In genomic region chr10:113473851-113474250, GRCh38 we compare ENCODE assay signal across 20 cellular contexts.
DNase-seq lines count a peak whose midpoint lies in the region; ATAC-seq and TF ChIP-seq lines count a peak whose summit lies in the region.
"Had no signal": no experiment of that assay in that cellular context is flagged by ENCODE, and none has a peak within 500 bp of the region (broad histone marks: within the 10 kb centered on the region; RNA-seq: fewer than 3 reads in every experiment).

No MANE protein-coding gene starts in this region.

- POLR2A ChIA-PET in PC-3 (lab: Charles Lee; ENCODE audit: unreplicated experiment): no interaction called here

- BruUV-seq in PC-3 (replicated peaks; lab: Mats Ljungman, UMichigan): no TSS peak

- H3K4me1 ChIP-seq in PC-3 (ENCODE audit: insufficient read depth, low read length): peaks cover 21% of the 10 kb centered on the region
- H3K4me1 ChIP-seq in endodermal cell (ENCODE audit: control insufficient read depth, insufficient read depth, low read length): no peaks in the 10 kb centered on the region
- peaks cover 0 to 60% (median 39%) of the 10 kb centered on the region in 4 donors for H3K4me1 ChIP-seq in tibial artery
- H3K4me1 ChIP-seq in testis: peaks cover 10% of the 10 kb centered on the region
- H3K4me1 ChIP-seq: BE2C had no signal

- no peaks in the 10 kb centered on the region for H3K9me3 ChIP-seq in PC-3 (ENCODE audit: low read length)
- H3K9me3 ChIP-seq in endodermal cell (ENCODE audit: control insufficient read depth, low read length): peaks cover 31% of the 10 kb centered on the region
- peaks cover 0 to under 1% (median 0%) of the 10 kb centered on the region in 3 donors for H3K9me3 ChIP-seq in tibial artery
- H3K9me3 ChIP-seq in testis: no peaks in the 10 kb centered on the region
- H3K9me3 ChIP-seq: BE2C had no signal

- CTCF ChIA-PET in PC-3 (lab: Charles Lee): no interaction called here

- no peaks in the 10 kb centered on the region for H3K79me2 ChIP-seq in PC-3 (ENCODE audit: low read length)

- TF ChIP-seq POLR2A in testis (IDR thresholded peaks at IDR 0.05): no peak

- H3K4me3 Mint-ChIP-seq in endodermal cell: no peak overlapping the region
- no peak overlapping the region for H3K4me3 Mint-ChIP-seq in activated CD4-positive, alpha-beta T cell treated with anti-CD3 and anti-CD28 coated beads, Interleukin-2, amount 10 ng/mL, durations not matched to agents 24 days and 14 days
- H3K4me3 Mint-ChIP-seq: activated CD4-positive, alpha-beta T cell treated with anti-CD3 and anti-CD28 coated beads, Interleukin-2, amount 10 ng/mL, durations not matched to agents 7 days and 5 days; effector memory CD8-positive, alpha-beta T cell; IgD-negative memory B cell had no signal

- H3K36me3 Mint-ChIP-seq in endodermal cell (ENCODE audit: low read depth): peaks cover 4% of the 10 kb centered on the region
- no peaks in the 10 kb centered on the region for H3K36me3 Mint-ChIP-seq in activated CD4-positive, alpha-beta T cell treated with anti-CD3 and anti-CD28 coated beads, Interleukin-2, amount 10 ng/mL, durations not matched to agents 24 days and 14 days (ENCODE audit: low read depth)
- H3K36me3 Mint-ChIP-seq: IgD-negative memory B cell had no signal

- no peaks in the 10 kb centered on the region for H3F3A ChIP-seq in PC-3 (ENCODE audit: low read length, unreplicated experiment)

- H3K4me1 Mint-ChIP-seq in endodermal cell: peaks cover 28% of the 10 kb centered on the region
- H3K4me1 Mint-ChIP-seq in activated CD4-positive, alpha-beta T cell treated with anti-CD3 and anti-CD28 coated beads, Interleukin-2, amount 10 ng/mL, durations not matched to agents 24 days and 14 days: no peaks in the 10 kb centered on the region
- H3K4me1 Mint-ChIP-seq: activated CD4-positive, alpha-beta T cell treated with anti-CD3 and anti-CD28 coated beads, Interleukin-2, amount 10 ng/mL, durations not matched to agents 7 days and 5 days had no signal

- no peaks in the 10 kb centered on the region for H4K20me1 ChIP-seq in PC-3 (ENCODE audit: low read length)

- H3K4me2 ChIP-seq in PC-3 (ENCODE audit: low read length): peak overlapping the region; percentile 6; the same call in 1 of the 2 replicates

- H3K9ac ChIP-seq in PC-3 (ENCODE audit: low read length): no peak overlapping the region
- H3K9ac ChIP-seq in endodermal cell (ENCODE audit: extremely low read depth, low read length, poor library complexity, severe bottlenecking): no peak overlapping the region

- H3K36me3 ChIP-seq in PC-3 (ENCODE audit: low read depth, low read length): no peaks in the 10 kb centered on the region
- no peaks in the 10 kb centered on the region for H3K36me3 ChIP-seq in endodermal cell (ENCODE audit: control insufficient read depth, insufficient read depth, low read length)
- no peaks in the 10 kb centered on the region for H3K36me3 ChIP-seq in tibial artery
- H3K36me3 ChIP-seq in testis (ENCODE audit: low read depth, missing control alignments): no peaks in the 10 kb centered on the region
- H3K36me3 ChIP-seq: BE2C, left ventricle myocardium inferior had no signal

- peak; percentile 29 for DNase-seq in Daoy (ENCODE audit: low read depth)
- peak; percentile 46 for DNase-seq in PC-3
- DNase-seq in endodermal cell: no peak
- no peak for DNase-seq in tibial artery
- no peak for DNase-seq in testis
- no peak for DNase-seq in activated CD4-positive, alpha-beta T cell treated with anti-CD3 and anti-CD28 coated beads, Interleukin-2, amount 10 ng/mL, durations not matched to agents 24 days and 14 days
- no peak for DNase-seq in pons (ENCODE audit: low spot score)
- DNase-seq in SK-N-DZ (ENCODE audit: low spot score): no peak
- DNase-seq: activated CD4-positive, alpha-beta T cell treated with anti-CD3 and anti-CD28 coated beads, Interleukin-2, amount 10 ng/mL, durations not matched to agents 7 days and 5 days; activated gamma-delta T cell treated with Interleukin-2 at 50 U/mL for 16 hours; amniotic stem cell; BE2C; effector memory CD8-positive, alpha-beta T cell; head of caudate nucleus; left ventricle myocardium inferior; mucosa of descending colon; NCI-H2029 treated with DMSO at 0.1 percent for 48 hours; NCI-H446; stimulated activated CD4-positive, alpha-beta T cell treated with anti-CD3 and anti-CD28 coated beads, Interleukin-12 subunit alpha, Interleukin-12 subunit beta, amount 100 ng/mL, for 4 hours had no signal

- intact Hi-C loops in PC-3 (cut with micrococcal nuclease): loop anchor here (2.0 to 5.0 kb wide), 2 partner anchors 38 to 47 kb away; no protein-coding TSS in a partner anchor
- intact Hi-C loops in tibial artery (cut with DNase I; ENCODE audit: low total_unique reads): no loop called here
- intact Hi-C loops in testis (cut with DNase I; ENCODE audit: low total_unique reads): no loop called here
- intact Hi-C loops in activated CD4-positive, alpha-beta T cell treated with anti-CD3 and anti-CD28 coated beads, Interleukin-2, amount 10 ng/mL, durations not matched to agents 24 days and 14 days (cut with micrococcal nuclease): no loop called here

- no peak overlapping the region for H3K4me3 ChIP-seq in PC-3 (ENCODE audit: low read length)
- H3K4me3 ChIP-seq in endodermal cell (ENCODE audit: low read length): peak overlapping the region; percentile 56
- H3K4me3 ChIP-seq in tibial artery: no peak overlapping the region
- H3K4me3 ChIP-seq in testis: no peak overlapping the region
- H3K4me3 ChIP-seq: left ventricle myocardium inferior, mucosa of descending colon had no signal

- no peak overlapping the region for H3K27ac Mint-ChIP-seq in endodermal cell
- no peak overlapping the region for H3K27ac Mint-ChIP-seq in activated CD4-positive, alpha-beta T cell treated with anti-CD3 and anti-CD28 coated beads, Interleukin-2, amount 10 ng/mL, durations not matched to agents 24 days and 14 days
- H3K27ac Mint-ChIP-seq: activated CD4-positive, alpha-beta T cell treated with anti-CD3 and anti-CD28 coated beads, Interleukin-2, amount 10 ng/mL, durations not matched to agents 7 days and 5 days; effector memory CD8-positive, alpha-beta T cell; IgD-negative memory B cell had no signal

- ATAC-seq in PC-3: peak; percentile 35; the same call in 1 of the 2 replicates
- ATAC-seq: effector memory CD8-positive, alpha-beta T cell; mucosa of descending colon had no signal

- H3K9me3 Mint-ChIP-seq in endodermal cell: peaks cover 33% of the 10 kb centered on the region
- no peaks in the 10 kb centered on the region for H3K9me3 Mint-ChIP-seq in activated CD4-positive, alpha-beta T cell treated with anti-CD3 and anti-CD28 coated beads, Interleukin-2, amount 10 ng/mL, durations not matched to agents 24 days and 14 days
- H3K9me3 Mint-ChIP-seq: activated CD4-positive, alpha-beta T cell treated with anti-CD3 and anti-CD28 coated beads, Interleukin-2, amount 10 ng/mL, durations not matched to agents 7 days and 5 days; effector memory CD8-positive, alpha-beta T cell had no signal

- H3K27me3 ChIP-seq in PC-3 (ENCODE audit: low read length) (no peaks in the 10 kb centered on the region), endodermal cell (ENCODE audit: control insufficient read depth, insufficient read depth, low read length, poor library complexity, severe bottlenecking) (no peaks in the 10 kb centered on the region), tibial artery (no peaks in the 10 kb centered on the region), testis (no peaks in the 10 kb centered on the region)
- H3K27me3 ChIP-seq: BE2C had no signal

- H3K9me2 ChIP-seq in PC-3 (replicated peaks; ENCODE audit: low read length): no peaks in the 10 kb centered on the region

- TF ChIP-seq CTCF in PC-3 (conservative IDR thresholded peaks at IDR 0.05; ENCODE audit: low read depth, low read length) (no peak), endodermal cell (conservative IDR thresholded peaks at IDR 0.05) (no peak), tibial artery (IDR thresholded peaks at IDR 0.05) (no peak), testis (IDR thresholded peaks at IDR 0.05) (no peak)

- peaks cover 8% of the 10 kb centered on the region for H3K27me3 Mint-ChIP-seq in endodermal cell (ENCODE audit: insufficient read depth)
- no peaks in the 10 kb centered on the region for H3K27me3 Mint-ChIP-seq in activated CD4-positive, alpha-beta T cell treated with anti-CD3 and anti-CD28 coated beads, Interleukin-2, amount 10 ng/mL, durations not matched to agents 24 days and 14 days

- 93 to 100% methylated on average over 2 to 3 of the region's 3 CpGs for WGBS in endodermal cell (ENCODE audit: insufficient coverage in 1 of 2, insufficient read length in 1 of 2), 2 experiments
- 55 to 61% methylated on average over 3 of the region's 3 CpGs for WGBS in testis, 2 donors

- H2AFZ ChIP-seq in PC-3 (ENCODE audit: low read length): no peak overlapping the region

- H3K27ac ChIP-seq in PC-3 (ENCODE audit: low read length) (no peak overlapping the region), endodermal cell (ENCODE audit: low read depth, low read length) (no peak overlapping the region), tibial artery (peak overlapping the region; percentile 69 to 78), testis (no peak overlapping the region)
- H3K27ac ChIP-seq: left ventricle myocardium inferior had no signal

Comparison
In these comparisons a context has a peak if more than half of its experiments do, and no peak if none do; other contexts are left out.
1. DNase-seq: peak in Daoy (single experiment) and PC-3 (single experiment); none in endodermal cell (single experiment), tibial artery (0 of 2), testis (single experiment), activated CD4-positive, alpha-beta T cell treated with anti-CD3 and anti-CD28 coated beads, Interleukin-2, amount 10 ng/mL, durations not matched to agents 24 days and 14 days (single experiment), pons (single experiment) and SK-N-DZ (single experiment).
2. H3K27ac ChIP-seq: peak in tibial artery (2 of 2); none in PC-3 (single experiment), endodermal cell (single experiment) and testis (0 of 2).